1 cellular context compared by ENCODE assay signal in the genomic region with DNA sequence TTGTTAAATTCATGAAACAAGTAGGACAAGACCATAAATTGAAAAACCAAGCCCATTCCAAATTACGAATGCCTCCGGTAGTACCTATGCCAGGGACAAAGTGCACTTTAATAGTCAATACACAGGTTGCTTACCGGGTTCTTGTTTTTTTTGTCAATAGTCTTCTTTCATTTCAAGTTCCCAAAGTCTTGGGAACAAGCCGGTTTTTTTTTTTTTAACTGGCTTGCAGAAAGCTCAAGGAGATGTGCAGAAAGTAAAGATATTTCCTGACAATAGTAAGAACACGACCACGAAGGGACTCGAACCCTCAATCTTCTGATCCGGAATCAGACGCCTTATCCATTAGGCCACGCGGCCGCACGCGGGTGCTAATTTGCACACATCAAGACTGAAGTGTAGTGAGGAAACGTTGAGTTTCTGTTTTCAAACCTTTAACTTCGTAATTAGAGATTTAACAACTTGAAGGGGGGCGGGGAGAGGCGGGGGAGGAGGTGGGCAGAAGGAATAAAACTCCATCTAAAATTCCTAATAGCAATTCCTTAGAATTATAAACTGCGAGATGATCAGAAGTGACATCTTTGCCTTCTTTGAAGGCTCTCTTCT.
TF ChIP-seq lines count a peak whose summit lies in the region.

No MANE protein-coding gene starts in this region.

TF ChIP-seq in K562, 482 proteins besides CTCF, POLR2A, EP300 and RAD21 (continued from another document and continues in another):
- TF ChIP-seq, protein P1, sequence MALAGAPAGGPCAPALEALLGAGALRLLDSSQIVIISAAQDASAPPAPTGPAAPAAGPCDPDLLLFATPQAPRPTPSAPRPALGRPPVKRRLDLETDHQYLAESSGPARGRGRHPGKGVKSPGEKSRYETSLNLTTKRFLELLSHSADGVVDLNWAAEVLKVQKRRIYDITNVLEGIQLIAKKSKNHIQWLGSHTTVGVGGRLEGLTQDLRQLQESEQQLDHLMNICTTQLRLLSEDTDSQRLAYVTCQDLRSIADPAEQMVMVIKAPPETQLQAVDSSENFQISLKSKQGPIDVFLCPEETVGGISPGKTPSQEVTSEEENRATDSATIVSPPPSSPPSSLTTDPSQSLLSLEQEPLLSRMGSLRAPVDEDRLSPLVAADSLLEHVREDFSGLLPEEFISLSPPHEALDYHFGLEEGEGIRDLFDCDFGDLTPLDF (CRISPR knock-in tag; IDR thresholded peaks at IDR 0.05), result no peak
- TF ChIP-seq BCOR (IDR thresholded peaks at IDR 0.05) (peak; percentile 82; the same call in 1 of the 2 replicates), L3MBTL2 (IDR thresholded peaks at IDR 0.05) (peak; percentile 44; the same call in 1 of the 2 replicates), ZSCAN29 (IDR thresholded peaks at IDR 0.05) (peak; percentile 88), TAF15 (IDR thresholded peaks at IDR 0.05; ENCODE audit: low read depth, low read length) (no peak), HEY1 (CRISPR knock-in tag; IDR thresholded peaks at IDR 0.05; ENCODE audit: borderline replicate concordance) (no peak), CBX3 (IDR thresholded peaks at IDR 0.05; ENCODE audit: borderline replicate concordance in 1 of 2, low read length in 2 of 2) (peak in 1 of 2 experiments; percentile 80; a peak in 1 of 3 replicates), CCNT2 (IDR thresholded peaks at IDR 0.05; ENCODE audit: borderline replicate concordance, extremely low read depth, insufficient read length, low read depth, low read length) (no peak), NCOA2 (IDR thresholded peaks at IDR 0.05; ENCODE audit: partially characterized antibody in 2 of 2) (peak in 1 of 2 experiments; percentile 45), SP1 (CRISPR knock-in tag; IDR thresholded peaks at IDR 0.05) (0 out of 2 replicates have a peak, but pooled peaks have one; percentile 36), POLR2H (tag; IDR thresholded peaks at IDR 0.05; ENCODE audit: low read depth) (peak; percentile 99), BRD4 (IDR thresholded peaks at IDR 0.05) (peak; percentile 69; the same call in 1 of the 2 replicates), HNRNPL (IDR thresholded peaks at IDR 0.05; ENCODE audit: low read depth, low read length) (no peak), HIVEP1 (CRISPR knock-in tag; IDR thresholded peaks at IDR 0.05) (no peak), ZNF253 (CRISPR knock-in tag; conservative IDR thresholded peaks at IDR 0.05) (no peak), NCOR1 (IDR thresholded peaks at IDR 0.05) (no peak), DACH1 (IDR thresholded peaks at IDR 0.05; ENCODE audit: partially characterized antibody) (peak; percentile 64), MAZ (CRISPR knock-in tag; conservative IDR thresholded peaks at IDR 0.05 in 1 of 2, IDR thresholded peaks at IDR 0.05 in 1 of 2) (peak in 1 of 2 experiments; percentile 77; a peak in 2 of 4 replicates), JUN (IDR thresholded peaks at IDR 0.05; ENCODE audit: borderline replicate concordance, low read depth, low read length) (0 out of 2 replicates have a peak, but pooled peaks have one; percentile 35), JUN (CRISPR knock-in tag; IDR thresholded peaks at IDR 0.05; ENCODE audit: borderline replicate concordance) (no peak)
- TF ChIP-seq, protein P2, sequence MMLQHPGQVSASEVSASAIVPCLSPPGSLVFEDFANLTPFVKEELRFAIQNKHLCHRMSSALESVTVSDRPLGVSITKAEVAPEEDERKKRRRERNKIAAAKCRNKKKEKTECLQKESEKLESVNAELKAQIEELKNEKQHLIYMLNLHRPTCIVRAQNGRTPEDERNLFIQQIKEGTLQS (IDR thresholded peaks at IDR 0.05), result no peak
- TF ChIP-seq, protein P2 (CRISPR knock-in tag; conservative IDR thresholded peaks at IDR 0.05), result 0 out of 2 replicates have a peak, but pooled peaks have one; percentile 33
- TF ChIP-seq, protein P3, sequence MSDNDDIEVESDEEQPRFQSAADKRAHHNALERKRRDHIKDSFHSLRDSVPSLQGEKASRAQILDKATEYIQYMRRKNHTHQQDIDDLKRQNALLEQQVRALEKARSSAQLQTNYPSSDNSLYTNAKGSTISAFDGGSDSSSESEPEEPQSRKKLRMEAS (CRISPR knock-in tag; IDR thresholded peaks at IDR 0.05), result peak; percentile 86
- TF ChIP-seq, protein P4, sequence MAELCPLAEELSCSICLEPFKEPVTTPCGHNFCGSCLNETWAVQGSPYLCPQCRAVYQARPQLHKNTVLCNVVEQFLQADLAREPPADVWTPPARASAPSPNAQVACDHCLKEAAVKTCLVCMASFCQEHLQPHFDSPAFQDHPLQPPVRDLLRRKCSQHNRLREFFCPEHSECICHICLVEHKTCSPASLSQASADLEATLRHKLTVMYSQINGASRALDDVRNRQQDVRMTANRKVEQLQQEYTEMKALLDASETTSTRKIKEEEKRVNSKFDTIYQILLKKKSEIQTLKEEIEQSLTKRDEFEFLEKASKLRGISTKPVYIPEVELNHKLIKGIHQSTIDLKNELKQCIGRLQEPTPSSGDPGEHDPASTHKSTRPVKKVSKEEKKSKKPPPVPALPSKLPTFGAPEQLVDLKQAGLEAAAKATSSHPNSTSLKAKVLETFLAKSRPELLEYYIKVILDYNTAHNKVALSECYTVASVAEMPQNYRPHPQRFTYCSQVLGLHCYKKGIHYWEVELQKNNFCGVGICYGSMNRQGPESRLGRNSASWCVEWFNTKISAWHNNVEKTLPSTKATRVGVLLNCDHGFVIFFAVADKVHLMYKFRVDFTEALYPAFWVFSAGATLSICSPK (IDR thresholded peaks at IDR 0.05; ENCODE audit: borderline replicate concordance), result no peak
- TF ChIP-seq, protein P5, sequence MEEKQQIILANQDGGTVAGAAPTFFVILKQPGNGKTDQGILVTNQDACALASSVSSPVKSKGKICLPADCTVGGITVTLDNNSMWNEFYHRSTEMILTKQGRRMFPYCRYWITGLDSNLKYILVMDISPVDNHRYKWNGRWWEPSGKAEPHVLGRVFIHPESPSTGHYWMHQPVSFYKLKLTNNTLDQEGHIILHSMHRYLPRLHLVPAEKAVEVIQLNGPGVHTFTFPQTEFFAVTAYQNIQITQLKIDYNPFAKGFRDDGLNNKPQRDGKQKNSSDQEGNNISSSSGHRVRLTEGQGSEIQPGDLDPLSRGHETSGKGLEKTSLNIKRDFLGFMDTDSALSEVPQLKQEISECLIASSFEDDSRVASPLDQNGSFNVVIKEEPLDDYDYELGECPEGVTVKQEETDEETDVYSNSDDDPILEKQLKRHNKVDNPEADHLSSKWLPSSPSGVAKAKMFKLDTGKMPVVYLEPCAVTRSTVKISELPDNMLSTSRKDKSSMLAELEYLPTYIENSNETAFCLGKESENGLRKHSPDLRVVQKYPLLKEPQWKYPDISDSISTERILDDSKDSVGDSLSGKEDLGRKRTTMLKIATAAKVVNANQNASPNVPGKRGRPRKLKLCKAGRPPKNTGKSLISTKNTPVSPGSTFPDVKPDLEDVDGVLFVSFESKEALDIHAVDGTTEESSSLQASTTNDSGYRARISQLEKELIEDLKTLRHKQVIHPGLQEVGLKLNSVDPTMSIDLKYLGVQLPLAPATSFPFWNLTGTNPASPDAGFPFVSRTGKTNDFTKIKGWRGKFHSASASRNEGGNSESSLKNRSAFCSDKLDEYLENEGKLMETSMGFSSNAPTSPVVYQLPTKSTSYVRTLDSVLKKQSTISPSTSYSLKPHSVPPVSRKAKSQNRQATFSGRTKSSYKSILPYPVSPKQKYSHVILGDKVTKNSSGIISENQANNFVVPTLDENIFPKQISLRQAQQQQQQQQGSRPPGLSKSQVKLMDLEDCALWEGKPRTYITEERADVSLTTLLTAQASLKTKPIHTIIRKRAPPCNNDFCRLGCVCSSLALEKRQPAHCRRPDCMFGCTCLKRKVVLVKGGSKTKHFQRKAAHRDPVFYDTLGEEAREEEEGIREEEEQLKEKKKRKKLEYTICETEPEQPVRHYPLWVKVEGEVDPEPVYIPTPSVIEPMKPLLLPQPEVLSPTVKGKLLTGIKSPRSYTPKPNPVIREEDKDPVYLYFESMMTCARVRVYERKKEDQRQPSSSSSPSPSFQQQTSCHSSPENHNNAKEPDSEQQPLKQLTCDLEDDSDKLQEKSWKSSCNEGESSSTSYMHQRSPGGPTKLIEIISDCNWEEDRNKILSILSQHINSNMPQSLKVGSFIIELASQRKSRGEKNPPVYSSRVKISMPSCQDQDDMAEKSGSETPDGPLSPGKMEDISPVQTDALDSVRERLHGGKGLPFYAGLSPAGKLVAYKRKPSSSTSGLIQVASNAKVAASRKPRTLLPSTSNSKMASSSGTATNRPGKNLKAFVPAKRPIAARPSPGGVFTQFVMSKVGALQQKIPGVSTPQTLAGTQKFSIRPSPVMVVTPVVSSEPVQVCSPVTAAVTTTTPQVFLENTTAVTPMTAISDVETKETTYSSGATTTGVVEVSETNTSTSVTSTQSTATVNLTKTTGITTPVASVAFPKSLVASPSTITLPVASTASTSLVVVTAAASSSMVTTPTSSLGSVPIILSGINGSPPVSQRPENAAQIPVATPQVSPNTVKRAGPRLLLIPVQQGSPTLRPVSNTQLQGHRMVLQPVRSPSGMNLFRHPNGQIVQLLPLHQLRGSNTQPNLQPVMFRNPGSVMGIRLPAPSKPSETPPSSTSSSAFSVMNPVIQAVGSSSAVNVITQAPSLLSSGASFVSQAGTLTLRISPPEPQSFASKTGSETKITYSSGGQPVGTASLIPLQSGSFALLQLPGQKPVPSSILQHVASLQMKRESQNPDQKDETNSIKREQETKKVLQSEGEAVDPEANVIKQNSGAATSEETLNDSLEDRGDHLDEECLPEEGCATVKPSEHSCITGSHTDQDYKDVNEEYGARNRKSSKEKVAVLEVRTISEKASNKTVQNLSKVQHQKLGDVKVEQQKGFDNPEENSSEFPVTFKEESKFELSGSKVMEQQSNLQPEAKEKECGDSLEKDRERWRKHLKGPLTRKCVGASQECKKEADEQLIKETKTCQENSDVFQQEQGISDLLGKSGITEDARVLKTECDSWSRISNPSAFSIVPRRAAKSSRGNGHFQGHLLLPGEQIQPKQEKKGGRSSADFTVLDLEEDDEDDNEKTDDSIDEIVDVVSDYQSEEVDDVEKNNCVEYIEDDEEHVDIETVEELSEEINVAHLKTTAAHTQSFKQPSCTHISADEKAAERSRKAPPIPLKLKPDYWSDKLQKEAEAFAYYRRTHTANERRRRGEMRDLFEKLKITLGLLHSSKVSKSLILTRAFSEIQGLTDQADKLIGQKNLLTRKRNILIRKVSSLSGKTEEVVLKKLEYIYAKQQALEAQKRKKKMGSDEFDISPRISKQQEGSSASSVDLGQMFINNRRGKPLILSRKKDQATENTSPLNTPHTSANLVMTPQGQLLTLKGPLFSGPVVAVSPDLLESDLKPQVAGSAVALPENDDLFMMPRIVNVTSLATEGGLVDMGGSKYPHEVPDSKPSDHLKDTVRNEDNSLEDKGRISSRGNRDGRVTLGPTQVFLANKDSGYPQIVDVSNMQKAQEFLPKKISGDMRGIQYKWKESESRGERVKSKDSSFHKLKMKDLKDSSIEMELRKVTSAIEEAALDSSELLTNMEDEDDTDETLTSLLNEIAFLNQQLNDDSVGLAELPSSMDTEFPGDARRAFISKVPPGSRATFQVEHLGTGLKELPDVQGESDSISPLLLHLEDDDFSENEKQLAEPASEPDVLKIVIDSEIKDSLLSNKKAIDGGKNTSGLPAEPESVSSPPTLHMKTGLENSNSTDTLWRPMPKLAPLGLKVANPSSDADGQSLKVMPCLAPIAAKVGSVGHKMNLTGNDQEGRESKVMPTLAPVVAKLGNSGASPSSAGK (IDR thresholded peaks at IDR 0.05), result peak; percentile 45; the same call in 1 of the 2 replicates
- TF ChIP-seq, protein P6, sequence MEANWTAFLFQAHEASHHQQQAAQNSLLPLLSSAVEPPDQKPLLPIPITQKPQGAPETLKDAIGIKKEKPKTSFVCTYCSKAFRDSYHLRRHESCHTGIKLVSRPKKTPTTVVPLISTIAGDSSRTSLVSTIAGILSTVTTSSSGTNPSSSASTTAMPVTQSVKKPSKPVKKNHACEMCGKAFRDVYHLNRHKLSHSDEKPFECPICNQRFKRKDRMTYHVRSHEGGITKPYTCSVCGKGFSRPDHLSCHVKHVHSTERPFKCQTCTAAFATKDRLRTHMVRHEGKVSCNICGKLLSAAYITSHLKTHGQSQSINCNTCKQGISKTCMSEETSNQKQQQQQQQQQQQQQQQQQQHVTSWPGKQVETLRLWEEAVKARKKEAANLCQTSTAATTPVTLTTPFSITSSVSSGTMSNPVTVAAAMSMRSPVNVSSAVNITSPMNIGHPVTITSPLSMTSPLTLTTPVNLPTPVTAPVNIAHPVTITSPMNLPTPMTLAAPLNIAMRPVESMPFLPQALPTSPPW (CRISPR knock-in tag; IDR thresholded peaks at IDR 0.05), result peak; percentile 90
- TF ChIP-seq, protein P7, sequence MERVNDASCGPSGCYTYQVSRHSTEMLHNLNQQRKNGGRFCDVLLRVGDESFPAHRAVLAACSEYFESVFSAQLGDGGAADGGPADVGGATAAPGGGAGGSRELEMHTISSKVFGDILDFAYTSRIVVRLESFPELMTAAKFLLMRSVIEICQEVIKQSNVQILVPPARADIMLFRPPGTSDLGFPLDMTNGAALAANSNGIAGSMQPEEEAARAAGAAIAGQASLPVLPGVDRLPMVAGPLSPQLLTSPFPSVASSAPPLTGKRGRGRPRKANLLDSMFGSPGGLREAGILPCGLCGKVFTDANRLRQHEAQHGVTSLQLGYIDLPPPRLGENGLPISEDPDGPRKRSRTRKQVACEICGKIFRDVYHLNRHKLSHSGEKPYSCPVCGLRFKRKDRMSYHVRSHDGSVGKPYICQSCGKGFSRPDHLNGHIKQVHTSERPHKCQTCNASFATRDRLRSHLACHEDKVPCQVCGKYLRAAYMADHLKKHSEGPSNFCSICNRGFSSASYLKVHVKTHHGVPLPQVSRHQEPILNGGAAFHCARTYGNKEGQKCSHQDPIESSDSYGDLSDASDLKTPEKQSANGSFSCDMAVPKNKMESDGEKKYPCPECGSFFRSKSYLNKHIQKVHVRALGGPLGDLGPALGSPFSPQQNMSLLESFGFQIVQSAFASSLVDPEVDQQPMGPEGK (CRISPR knock-in tag; IDR thresholded peaks at IDR 0.05; ENCODE audit: borderline replicate concordance), result no peak
- TF ChIP-seq, protein P8, sequence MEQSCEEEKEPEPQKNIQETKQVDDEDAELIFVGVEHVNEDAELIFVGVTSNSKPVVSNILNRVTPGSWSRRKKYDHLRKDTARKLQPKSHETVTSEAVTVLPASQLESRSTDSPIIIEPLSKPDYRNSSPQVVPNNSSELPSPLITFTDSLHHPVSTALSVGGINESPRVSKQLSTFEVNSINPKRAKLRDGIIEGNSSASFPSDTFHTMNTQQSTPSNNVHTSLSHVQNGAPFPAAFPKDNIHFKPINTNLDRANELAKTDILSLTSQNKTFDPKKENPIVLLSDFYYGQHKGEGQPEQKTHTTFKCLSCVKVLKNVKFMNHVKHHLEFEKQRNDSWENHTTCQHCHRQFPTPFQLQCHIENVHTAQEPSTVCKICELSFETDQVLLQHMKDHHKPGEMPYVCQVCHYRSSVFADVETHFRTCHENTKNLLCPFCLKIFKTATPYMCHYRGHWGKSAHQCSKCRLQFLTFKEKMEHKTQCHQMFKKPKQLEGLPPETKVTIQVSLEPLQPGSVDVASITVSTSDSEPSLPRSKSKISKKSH (CRISPR knock-in tag; IDR thresholded peaks at IDR 0.05), result no peak
- TF ChIP-seq, protein P9, sequence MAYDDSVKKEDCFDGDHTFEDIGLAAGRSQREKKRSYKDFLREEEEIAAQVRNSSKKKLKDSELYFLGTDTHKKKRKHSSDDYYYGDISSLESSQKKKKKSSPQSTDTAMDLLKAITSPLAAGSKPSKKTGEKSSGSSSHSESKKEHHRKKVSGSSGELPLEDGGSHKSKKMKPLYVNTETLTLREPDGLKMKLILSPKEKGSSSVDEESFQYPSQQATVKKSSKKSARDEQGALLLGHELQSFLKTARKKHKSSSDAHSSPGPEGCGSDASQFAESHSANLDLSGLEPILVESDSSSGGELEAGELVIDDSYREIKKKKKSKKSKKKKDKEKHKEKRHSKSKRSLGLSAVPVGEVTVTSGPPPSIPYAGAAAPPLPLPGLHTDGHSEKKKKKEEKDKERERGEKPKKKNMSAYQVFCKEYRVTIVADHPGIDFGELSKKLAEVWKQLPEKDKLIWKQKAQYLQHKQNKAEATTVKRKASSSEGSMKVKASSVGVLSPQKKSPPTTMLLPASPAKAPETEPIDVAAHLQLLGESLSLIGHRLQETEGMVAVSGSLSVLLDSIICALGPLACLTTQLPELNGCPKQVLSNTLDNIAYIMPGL (CRISPR knock-in tag; IDR thresholded peaks at IDR 0.05), result peak; percentile 87; the same call in 1 of the 2 replicates
